In the genomic region with DNA sequence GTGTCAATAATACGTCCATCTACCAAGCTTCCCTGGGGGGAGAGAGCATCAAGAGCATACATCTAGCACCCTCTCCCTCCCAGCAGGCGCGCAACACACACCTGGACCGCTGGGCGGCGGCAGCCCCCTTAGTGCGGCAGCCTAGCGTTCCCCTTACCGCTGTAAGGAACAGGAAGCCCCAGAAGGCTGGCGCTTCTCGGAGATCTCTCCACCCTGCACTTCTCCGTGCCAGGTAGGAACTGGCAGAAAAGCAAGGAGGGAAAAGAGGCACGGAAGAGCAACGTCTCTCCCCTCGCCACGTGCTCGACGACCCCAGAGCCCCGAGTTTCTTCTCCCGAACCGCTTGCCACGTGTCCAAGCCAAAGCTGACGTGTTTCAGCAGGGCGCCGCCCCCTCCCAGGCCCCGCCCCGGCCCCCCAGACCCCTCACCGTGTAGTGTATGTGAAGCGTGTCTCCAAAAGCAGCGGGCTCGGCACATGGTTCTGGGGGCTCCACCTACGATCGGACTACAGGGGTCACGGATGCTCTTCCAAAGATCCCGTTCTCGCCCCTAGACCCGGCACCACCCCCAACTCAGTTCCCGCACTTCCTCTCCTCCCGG, we compare ENCODE assay signal across 8 cellular contexts. TPM values are rescaled to one million over a fixed set of nuclear protein-coding genes. Genes with fewer than 3 reads are reported as not detected.
DNase-seq lines count a peak whose midpoint lies in the region; ATAC-seq lines count a peak whose summit lies in the region.

No MANE protein-coding gene starts in this region.

- no peak overlapping the region for H2BK15ac ChIP-seq in mesendoderm (replicated peaks; ENCODE audit: low read depth)

- H3K36me3 ChIP-seq in HUES64 (ENCODE audit: insufficient read depth, low read length) = peaks cover 55% of the 10 kb centered on the region
- H3K36me3 ChIP-seq in mesendoderm (ENCODE audit: control insufficient read depth, insufficient read depth, low read length) = peaks cover 6% of the 10 kb centered on the region

- H3K36me3 Mint-ChIP-seq in dendritic cell treated with granulocyte-macrophage colony-stimulating factor and Interleukin-4, amounts not matched to agents 40 ng/mL and 50 ng/mL, for 4 days (ENCODE audit: low read depth) = peaks cover 67% of the 10 kb centered on the region

- H3K27me3 ChIP-seq in HUES64 (ENCODE audit: insufficient read depth, low read length) = no peaks in the 10 kb centered on the region
- H3K27me3 ChIP-seq in mesendoderm (ENCODE audit: insufficient read depth, low read length, poor library complexity) = no peaks in the 10 kb centered on the region

- H3K79me2 ChIP-seq in mesendoderm (ENCODE audit: control insufficient read depth, insufficient read depth, low read length) = peaks cover 4% of the 10 kb centered on the region

- peak overlapping the region; percentile 57 for H3K4ac ChIP-seq in mesendoderm (ENCODE audit: low read depth, low read length)

- peak; percentile 76 for ATAC-seq in GM21360 (IDR thresholded peaks at IDR 0.05; ENCODE audit: unreplicated experiment)
- ATAC-seq in activated CD4-positive, CD25-positive, alpha-beta regulatory T cell treated with anti-CD3 and anti-CD28 coated beads, Interleukin-2, amount 50 U/mL, for 24 hours = peak; percentile 75 to 79

- no peak overlapping the region for H2AK5ac ChIP-seq in mesendoderm (ENCODE audit: low read length)

- H3K4me3 Mint-ChIP-seq in dendritic cell treated with granulocyte-macrophage colony-stimulating factor and Interleukin-4, amounts not matched to agents 40 ng/mL and 50 ng/mL, for 4 days = peak overlapping the region; percentile 87

- H3K27ac ChIP-seq in HUES64 (ENCODE audit: low read depth, low read length) (no peak overlapping the region), mesendoderm (ENCODE audit: low read depth, low read length) (no peak overlapping the region)

- no peak overlapping the region for H3K23ac ChIP-seq in mesendoderm (ENCODE audit: low read length)

- no peaks in the 10 kb centered on the region for H3K4me1 ChIP-seq in HUES64 (ENCODE audit: insufficient read depth, low read length)
- H3K4me1 ChIP-seq in mesendoderm (ENCODE audit: control insufficient read depth, low read depth, low read length) = peaks cover 3% of the 10 kb centered on the region

- no peaks in the 10 kb centered on the region for H3K9me3 Mint-ChIP-seq in dendritic cell treated with granulocyte-macrophage colony-stimulating factor and Interleukin-4, amounts not matched to agents 40 ng/mL and 50 ng/mL, for 4 days

- no peak overlapping the region for H2BK120ac ChIP-seq in mesendoderm (ENCODE audit: low read depth, low read length)

- no peaks in the 10 kb centered on the region for H3K9me3 ChIP-seq in HUES64 (ENCODE audit: insufficient read depth, low read depth, low read length)

- peaks cover 3% of the 10 kb centered on the region for H3K79me1 ChIP-seq in mesendoderm (ENCODE audit: low read length)

- peak; percentile 77 for DNase-seq in DMS 273 (lab: John Stamatoyannopoulos, UW; ENCODE audit: unreplicated experiment)
- DNase-seq in mesendoderm = peak; percentile 77
- peak; percentile 58 to 65 for DNase-seq in stimulated activated CD8-positive, alpha-beta memory T cell treated with anti-CD3 and anti-CD28 coated beads, Interleukin-4, amount 100 ng/mL, for 4 hours (ENCODE audit: low read depth in 2 of 2, low spot score in 1 of 2)
- no peak for DNase-seq in occipital lobe (lab: John Stamatoyannopoulos, UW)

- no peak overlapping the region for H4K8ac ChIP-seq in mesendoderm (ENCODE audit: low read depth, low read length)

- peak overlapping the region; percentile 61 for H3K27ac Mint-ChIP-seq in dendritic cell treated with granulocyte-macrophage colony-stimulating factor and Interleukin-4, amounts not matched to agents 40 ng/mL and 50 ng/mL, for 4 days

- H3K27me3 Mint-ChIP-seq in dendritic cell treated with granulocyte-macrophage colony-stimulating factor and Interleukin-4, amounts not matched to agents 40 ng/mL and 50 ng/mL, for 4 days = no peaks in the 10 kb centered on the region

- H4K5ac ChIP-seq in mesendoderm (ENCODE audit: low read length) = no peak overlapping the region

- peak overlapping the region; percentile 90 for H3K9ac ChIP-seq in HUES64 (ENCODE audit: low read depth, low read length)
- peak overlapping the region; percentile 95 for H3K9ac ChIP-seq in mesendoderm (ENCODE audit: low read length)

- H3K4me2 ChIP-seq in mesendoderm (ENCODE audit: low read length) = peak overlapping the region; percentile 87

- peaks cover 9% of the 10 kb centered on the region for H3K4me1 Mint-ChIP-seq in dendritic cell treated with granulocyte-macrophage colony-stimulating factor and Interleukin-4, amounts not matched to agents 40 ng/mL and 50 ng/mL, for 4 days (ENCODE audit: low read depth)

- peak overlapping the region; percentile 76 for H3K4me3 ChIP-seq in HUES64 (ENCODE audit: low read length)
- peak overlapping the region; percentile 63 for H3K4me3 ChIP-seq in mesendoderm (ENCODE audit: low read length)

- intact Hi-C loops in dendritic cell treated with granulocyte-macrophage colony-stimulating factor and Interleukin-4, amounts not matched to agents 40 ng/mL and 50 ng/mL, for 4 days (cut with micrococcal nuclease) = no loop called here

- WGBS in HUES64 = 76% methylated on average over 39 of the region's 39 CpGs
- no CpG with 5 or more reads among the region's 39 CpGs for WGBS in mesendoderm (ENCODE audit: extremely low coverage, insufficient coverage, low lambda C conversion rate)

- H2BK5ac ChIP-seq in mesendoderm (ENCODE audit: low read length) = no peak overlapping the region

- peak overlapping the region; percentile 94 for H3K56ac ChIP-seq in mesendoderm (ENCODE audit: low read length)

- peak overlapping the region; percentile 54 for H3K18ac ChIP-seq in mesendoderm (ENCODE audit: low read length)

RNA-seq across cellular contexts. Expression of a gene that starts 0.6 kb away (rescaled TPM):
- 25.8 TPM for polyA plus RNA-seq in HUES64 (2013, experiment 1 of 2)
- 17.8 TPM for polyA plus RNA-seq in HUES64 (2013, experiment 2 of 2)
- polyA plus RNA-seq in mesendoderm (2013, experiment 1 of 2) = 116 TPM
- 111 TPM for polyA plus RNA-seq in mesendoderm (2013, experiment 2 of 2)
- total RNA-seq in occipital lobe = 3.6 TPM

RNA-seq across cellular contexts. Expression of a gene that starts 32.6 kb away (rescaled TPM):
- 130 TPM for polyA plus RNA-seq in HUES64 (2013, experiment 1 of 2)
- 138 TPM for polyA plus RNA-seq in HUES64 (2013, experiment 2 of 2)
- 106 TPM for polyA plus RNA-seq in mesendoderm (2013, experiment 1 of 2)
- 110 TPM for polyA plus RNA-seq in mesendoderm (2013, experiment 2 of 2)
- total RNA-seq in occipital lobe = 67.5 TPM

RNA-seq across cellular contexts. Expression of a gene that starts 46.8 kb away (rescaled TPM):
- 0.75 TPM for polyA plus RNA-seq in HUES64 (2013, experiment 1 of 2)
- 0.63 TPM for polyA plus RNA-seq in HUES64 (2013, experiment 2 of 2)
- 0.11 TPM for polyA plus RNA-seq in mesendoderm (2013, experiment 1 of 2)
- 0.18 TPM for polyA plus RNA-seq in mesendoderm (2013, experiment 2 of 2)
- 6.2 TPM for total RNA-seq in occipital lobe

RNA-seq across cellular contexts. Expression of a gene that starts 53.4 kb away (rescaled TPM):
- polyA plus RNA-seq in HUES64 (2013, experiment 1 of 2) = 0.60 TPM
- polyA plus RNA-seq in HUES64 (2013, experiment 2 of 2) = 0.76 TPM
- polyA plus RNA-seq in mesendoderm (2013, experiment 1 of 2) = not detected
- not detected for polyA plus RNA-seq in mesendoderm (2013, experiment 2 of 2)
- total RNA-seq in occipital lobe = not detected

RNA-seq across cellular contexts. Expression of a gene that starts 59.0 kb away (rescaled TPM):
- 10.6 TPM for polyA plus RNA-seq in HUES64 (2013, experiment 1 of 2)
- polyA plus RNA-seq in HUES64 (2013, experiment 2 of 2) = 9.4 TPM
- polyA plus RNA-seq in mesendoderm (2013, experiment 1 of 2) = 0.76 TPM
- polyA plus RNA-seq in mesendoderm (2013, experiment 2 of 2) = 0.84 TPM
- total RNA-seq in occipital lobe = 22.9 TPM
